ENCODE assay signal across 8 cellular contexts in genomic region chr6:151452750-151453427, GRCh38. TPM values are rescaled to one million over a fixed set of nuclear protein-coding genes. Genes with fewer than 3 reads are reported as not detected.
A peak's percentile ranks its signal among the peaks of the same experiment; 100 is the strongest.
DNase-seq lines count a peak whose midpoint lies in the region; ATAC-seq and TF ChIP-seq lines count a peak whose summit lies in the region.

No MANE protein-coding gene starts in this region.

- H3K4me1 ChIP-seq in body of pancreas (peaks cover 19% of the 10 kb centered on the region), subcutaneous abdominal adipose tissue (ENCODE audit: control insufficient read depth in 5 of 5, insufficient read depth in 5 of 5, low read length in 5 of 5) (peaks cover 3 to 31% (median 25%) of the 10 kb centered on the region in 5 donors)

- H3K36me3 ChIP-seq in body of pancreas (replicated peaks in 1 of 2; ENCODE audit: insufficient read depth in 1 of 2, low read depth in 2 of 2) (no peaks in the 10 kb centered on the region), subcutaneous abdominal adipose tissue (ENCODE audit: control insufficient read depth in 5 of 5, insufficient read depth in 5 of 5, low read length in 5 of 5) (peaks cover 0 to 6% (median 4%) of the 10 kb centered on the region in 5 donors)

- no peak for TF ChIP-seq CTCF in body of pancreas (IDR thresholded peaks at IDR 0.05)

- peak overlapping the region; percentile 70 to 96 (median 90) for H3K9ac ChIP-seq in subcutaneous abdominal adipose tissue (ENCODE audit: low read length in 5 of 5)

- no peaks in the 10 kb centered on the region for H3K27me3 ChIP-seq in body of pancreas
- no peaks in the 10 kb centered on the region for H3K27me3 ChIP-seq in subcutaneous abdominal adipose tissue (ENCODE audit: control insufficient read depth in 5 of 5, insufficient read depth in 4 of 5, low read length in 5 of 5)

- WGBS in body of pancreas, 2 donors: 1% methylated on average over 14 to 24 of the region's 24 CpGs

- peak; percentile 11 for ATAC-seq in body of pancreas

- H3K4me3 ChIP-seq in body of pancreas (peak overlapping the region; percentile 44 to 90), subcutaneous abdominal adipose tissue (ENCODE audit: low read depth in 1 of 5, low read length in 5 of 5) (peak overlapping the region; percentile 65 to 92 (median 87))

- DNase-seq in ELR (ENCODE audit: low read depth): peak; percentile 64
- peak; percentile 57 for DNase-seq in NAMALWA (ENCODE audit: low spot score)
- DNase-seq in body of pancreas: peak; percentile 17 to 53 (median 28)
- peak; percentile 35 for DNase-seq in kidney glomerular epithelial cell (lab: John Stamatoyannopoulos, UW)
- DNase-seq in NCI-H524 treated with DMSO at 0.1 percent for 48 hours (lab: John Stamatoyannopoulos, UW): no peak
- no peak for DNase-seq in middle frontal gyrus (ENCODE audit: extremely low spot score, low spot score)
- DNase-seq in stimulated activated CD4-positive, alpha-beta T cell treated with anti-CD3 and anti-CD28 coated beads, Interleukin-1b, Interleukin-23, amount 100 ng/mL, for 48 hours: no peak

- intact Hi-C loops in body of pancreas (cut with DNase I): no loop called here

- H3K27ac ChIP-seq in body of pancreas (peak overlapping the region; percentile 83 to 95 (median 89)), subcutaneous abdominal adipose tissue (ENCODE audit: low read depth, low read length) (peak overlapping the region; percentile 84)

- no peaks in the 10 kb centered on the region for H3K9me3 ChIP-seq in body of pancreas
- no peaks in the 10 kb centered on the region for H3K9me3 ChIP-seq in subcutaneous abdominal adipose tissue (ENCODE audit: control insufficient read depth in 5 of 5, low read length in 5 of 5)

- TF ChIP-seq POLR2A in body of pancreas (IDR thresholded peaks at IDR 0.05): no peak

RNA-seq across cellular contexts. Expression of gene RMND1, which starts 1.0 kb away (rescaled TPM):
- total RNA-seq in body of pancreas: 10 to 100 TPM in 1 of 2 donors, 1 to 10 TPM in 1; 6.6 to 10.9 TPM

RNA-seq across cellular contexts. Expression of gene CCDC170, which starts 40.9 kb away (rescaled TPM):
- 1 to 10 TPM in 1 of 2 donors, not detected in 1; 2.1 TPM for total RNA-seq in body of pancreas

Comparison
In these comparisons a context has a peak if more than half of its experiments do, and no peak if none do; other contexts are left out.
1. DNase-seq: peak in ELR (single experiment), NAMALWA (single experiment), body of pancreas (4 of 4) and kidney glomerular epithelial cell (single experiment); none in NCI-H524 treated with DMSO at 0.1 percent for 48 hours (single experiment), middle frontal gyrus (single experiment) and stimulated activated CD4-positive, alpha-beta T cell treated with anti-CD3 and anti-CD28 coated beads, Interleukin-1b, Interleukin-23, amount 100 ng/mL, for 48 hours (single experiment).